Comparison of ENCODE assay signal across 8 cellular contexts in genomic region chr11:58675344-58676155, GRCh38. TPM values are rescaled to one million over a fixed set of nuclear protein-coding genes. Genes with fewer than 3 reads are reported as not detected.
DNase-seq lines count a peak whose midpoint lies in the region; ATAC-seq and TF ChIP-seq lines count a peak whose summit lies in the region.

No MANE protein-coding gene starts in this region.

- no peaks in the 10 kb centered on the region for H3K4me1 ChIP-seq in RWPE2 (ENCODE audit: insufficient read depth, poor library complexity, severe bottlenecking)
- no peaks in the 10 kb centered on the region for H3K4me1 ChIP-seq in upper lobe of left lung

- H3K27ac ChIP-seq in HL-60 (replicated peaks) = no peak overlapping the region
- H3K27ac ChIP-seq in RWPE2 (ENCODE audit: poor library complexity, severe bottlenecking) = no peak overlapping the region
- H3K27ac ChIP-seq in upper lobe of left lung = no peak overlapping the region

- no peak for TF ChIP-seq POLR2A in upper lobe of left lung (IDR thresholded peaks at IDR 0.05)

- 39 to 41% methylated on average over 13 of the region's 13 CpGs for WGBS in upper lobe of left lung, 2 donors

- no peak for TF ChIP-seq EP300 in upper lobe of left lung (IDR thresholded peaks at IDR 0.05)

- no peaks in the 10 kb centered on the region for H3K27me3 ChIP-seq in HL-60 (ENCODE audit: insufficient read depth, poor library complexity, severe bottlenecking)
- no peaks in the 10 kb centered on the region for H3K27me3 ChIP-seq in RWPE2 (ENCODE audit: insufficient read depth, poor library complexity, severe bottlenecking)
- no peaks in the 10 kb centered on the region for H3K27me3 ChIP-seq in upper lobe of left lung

- H3K9me3 ChIP-seq in RWPE2 (ENCODE audit: severe bottlenecking) = no peaks in the 10 kb centered on the region
- H3K9me3 ChIP-seq in upper lobe of left lung = no peaks in the 10 kb centered on the region

- TF ChIP-seq CTCF in HL-60 (IDR thresholded peaks at IDR 0.05; ENCODE audit: insufficient read depth, low read length) (peak; percentile 92), RWPE2 (IDR thresholded peaks at IDR 0.05; ENCODE audit: poor library complexity, severe bottlenecking) (peak; percentile 94), upper lobe of left lung (IDR thresholded peaks at IDR 0.05) (peak; percentile 64 to 80 (median 70))

- peak; percentile 58 for DNase-seq in DMS53 (lab: John Stamatoyannopoulos, UW)
- DNase-seq in HL-60 (ENCODE audit: low read depth in 1 of 2, low spot score in 1 of 2) = peak; percentile 16 to 67
- no peak for DNase-seq in RWPE2 (ENCODE audit: low spot score)
- DNase-seq in activated effector memory CD4-positive, alpha-beta T cell treated with Interleukin-2 at 50 U/mL for 16 hours = peak; percentile 40
- DNase-seq in globus pallidus (ENCODE audit: low spot score) = peak; percentile 62
- peak; percentile 68 for DNase-seq in pons (ENCODE audit: low spot score)
- DNase-seq in upper lobe of left lung = peak; percentile 68 to 69

- no peaks in the 10 kb centered on the region for H3K36me3 ChIP-seq in RWPE2 (ENCODE audit: low read depth)
- H3K36me3 ChIP-seq in upper lobe of left lung = no peaks in the 10 kb centered on the region

- H3K4me3 ChIP-seq in HL-60 (replicated peaks; ENCODE audit: insufficient read depth, low read length) (no peak overlapping the region), RWPE2 (ENCODE audit: severe bottlenecking) (no peak overlapping the region), upper lobe of left lung (no peak overlapping the region)

- ATAC-seq in GM19455 (IDR thresholded peaks at IDR 0.05; ENCODE audit: unreplicated experiment) = peak; percentile 89
- peak; percentile 98 for ATAC-seq in RWPE2 (ENCODE audit: low read depth)
- peak; percentile 85 to 91 for ATAC-seq in upper lobe of left lung (ENCODE audit: low FRiP score in 2 of 2)

RNA-seq across cellular contexts. Expression of gene CNTF, which starts 53.1 kb away (rescaled TPM):
- total RNA-seq in upper lobe of left lung = 1 to 10 TPM in 5 of 6 donors, under 1 TPM in 1; 0.33 to 5.4 (median 1.4) TPM

RNA-seq across cellular contexts. Expression of gene GLYAT, which starts 56.2 kb away (rescaled TPM):
- total RNA-seq in upper lobe of left lung = not detected
